Comparison of ENCODE assay signal across 11 cellular contexts in the genomic region with DNA sequence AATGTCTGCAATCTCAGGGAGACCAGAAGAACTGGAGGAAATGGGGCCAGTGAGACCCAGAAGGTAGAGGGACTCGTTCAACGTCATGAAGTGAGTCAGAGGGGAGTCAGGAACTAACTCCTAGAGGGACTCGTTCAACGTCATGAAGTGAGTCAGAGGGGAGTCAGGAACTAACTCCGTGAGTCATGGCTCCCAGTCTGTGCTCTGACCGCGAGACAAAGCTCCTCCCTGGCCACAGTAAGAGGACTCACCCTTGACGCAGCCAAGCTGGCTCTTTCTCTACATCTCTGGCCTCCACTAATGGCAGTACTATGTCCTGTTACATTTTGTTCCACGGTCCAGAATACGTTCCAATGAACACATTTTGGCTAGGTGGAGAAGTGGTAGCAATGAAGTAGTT.
DNase-seq lines count a peak whose midpoint lies in the region; ATAC-seq and TF ChIP-seq lines count a peak whose summit lies in the region.
"Had no signal": no experiment of that assay in that cellular context is flagged by ENCODE, and none has a peak within 500 bp of the region (broad histone marks: within the 10 kb centered on the region; RNA-seq: fewer than 3 reads in every experiment).

No MANE protein-coding gene starts in this region.

- H3K4me3 Mint-ChIP-seq in activated CD4-positive, alpha-beta memory T cell treated with anti-CD3 and anti-CD28 coated beads for 36 hours = no peak overlapping the region
- H3K4me3 Mint-ChIP-seq in CD14-positive monocyte = no peak overlapping the region
- H3K4me3 Mint-ChIP-seq: T-helper 2 cell treated with Interferon-gamma antibody and Interleukin-4, amounts not matched to agents 5 μg/mL and 100 μg/mL, for 36 hours had no signal

- peaks cover 6% of the 10 kb centered on the region for H3K4me1 ChIP-seq in foreskin keratinocyte

- H3K27me3 ChIP-seq in foreskin keratinocyte = no peaks in the 10 kb centered on the region

- TF ChIP-seq CTCF in foreskin keratinocyte (conservative IDR thresholded peaks at IDR 0.05) = no peak
- no peak for TF ChIP-seq CTCF in CD14-positive monocyte (IDR thresholded peaks at IDR 0.05)

- intact Hi-C loops in activated CD4-positive, alpha-beta memory T cell treated with anti-CD3 and anti-CD28 coated beads for 36 hours (cut with micrococcal nuclease) = no loop called here
- intact Hi-C loops in CD14-positive monocyte (cut with micrococcal nuclease) = no loop called here

- DNase-seq in ACHN (peak; percentile 95), HPDE6-E6E7 (ENCODE audit: extremely low spot score) (peak; percentile 96), SW480 (ENCODE audit: low spot score) (peak; percentile 88), foreskin keratinocyte (peak; percentile 91 to 97), NCI-H2171 (lab: John Stamatoyannopoulos, UW) (no peak), CD14-positive monocyte (ENCODE audit: low spot score) (no peak)
- DNase-seq in activated CD4-positive, alpha-beta memory T cell treated with anti-CD3 and anti-CD28 coated beads for 36 hours = no peak
- DNase-seq: effector memory CD4-positive, alpha-beta T cell had no signal

- no peak overlapping the region for H3K27ac Mint-ChIP-seq in activated CD4-positive, alpha-beta memory T cell treated with anti-CD3 and anti-CD28 coated beads for 36 hours
- H3K27ac Mint-ChIP-seq in CD14-positive monocyte = no peak overlapping the region
- H3K27ac Mint-ChIP-seq: T-helper 2 cell treated with Interferon-gamma antibody and Interleukin-4, amounts not matched to agents 5 μg/mL and 100 μg/mL, for 36 hours had no signal

- POLR2A ChIA-PET in activated CD4-positive, alpha-beta memory T cell treated with anti-CD3 and anti-CD28 coated beads for 36 hours (lab: Charles Lee) = no interaction called here

- no peaks in the 10 kb centered on the region for H3K27me3 Mint-ChIP-seq in activated CD4-positive, alpha-beta memory T cell treated with anti-CD3 and anti-CD28 coated beads for 36 hours
- no peaks in the 10 kb centered on the region for H3K27me3 Mint-ChIP-seq in CD14-positive monocyte (ENCODE audit: low read depth in 3 of 3)

- ATAC-seq in foreskin keratinocyte (peak; percentile 100), HG03095 (IDR thresholded peaks at IDR 0.05; ENCODE audit: unreplicated experiment) (no peak)

- H3K9me3 Mint-ChIP-seq in activated CD4-positive, alpha-beta memory T cell treated with anti-CD3 and anti-CD28 coated beads for 36 hours = peaks cover 2% of the 10 kb centered on the region
- H3K9me3 Mint-ChIP-seq in CD14-positive monocyte = peaks cover 0 to 5% (median 4%) of the 10 kb centered on the region in 7 donors

- H3K36me3 Mint-ChIP-seq in activated CD4-positive, alpha-beta memory T cell treated with anti-CD3 and anti-CD28 coated beads for 36 hours = no peaks in the 10 kb centered on the region
- H3K36me3 Mint-ChIP-seq in CD14-positive monocyte = no peaks in the 10 kb centered on the region

- peak overlapping the region; percentile 84 for H3K27ac ChIP-seq in foreskin keratinocyte
- H3K27ac ChIP-seq: HL-60 had no signal

- in situ Hi-C loops in ACHN (cut with HindIII; ENCODE audit: low pct_ligation_motif_present, low pct_unique_long_range_greater_than_20kb, low sequenced_read_pairs) = no loop called here

- no peaks in the 10 kb centered on the region for H3K4me1 Mint-ChIP-seq in activated CD4-positive, alpha-beta memory T cell treated with anti-CD3 and anti-CD28 coated beads for 36 hours (ENCODE audit: low read depth)
- no peaks in the 10 kb centered on the region for H3K4me1 Mint-ChIP-seq in CD14-positive monocyte

- CTCF ChIA-PET in activated CD4-positive, alpha-beta memory T cell treated with anti-CD3 and anti-CD28 coated beads for 36 hours (lab: Charles Lee) = no interaction called here

Comparison
In these comparisons a context has a peak if more than half of its experiments do, and no peak if none do; other contexts are left out.
1. DNase-seq: peak in ACHN (single experiment), HPDE6-E6E7 (single experiment), SW480 (single experiment) and foreskin keratinocyte (2 of 2); none in NCI-H2171 (single experiment), activated CD4-positive, alpha-beta memory T cell treated with anti-CD3 and anti-CD28 coated beads for 36 hours (single experiment) and CD14-positive monocyte (single experiment).